In the genomic region with DNA sequence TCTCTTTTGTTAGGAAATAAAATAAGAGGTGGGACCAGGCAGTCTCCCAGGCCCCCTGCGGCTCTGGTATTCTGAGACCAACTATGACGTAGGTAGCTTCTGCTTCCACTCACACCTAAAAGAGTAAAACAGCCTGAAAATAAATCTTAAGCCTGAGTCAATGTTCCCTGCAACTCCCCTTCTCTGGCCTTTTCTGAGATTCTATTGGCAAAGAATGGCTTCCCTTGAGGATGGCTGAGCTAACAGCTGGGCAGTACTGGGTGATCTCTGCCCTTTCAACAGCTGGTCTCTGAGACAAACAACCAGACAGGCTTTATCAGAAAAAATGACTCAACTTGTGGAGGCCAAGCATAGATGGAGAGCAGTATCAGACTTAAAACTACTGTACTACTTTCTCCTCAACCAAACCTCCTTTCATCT, we compare ENCODE assay signal across 10 cellular contexts. TPM values are rescaled to one million over a fixed set of nuclear protein-coding genes. Genes with fewer than 3 reads are reported as not detected.
DNase-seq lines count a peak whose midpoint lies in the region; ATAC-seq, FAIRE-seq and TF ChIP-seq lines count a peak whose summit lies in the region.
"Had no signal": no experiment of that assay in that cellular context is flagged by ENCODE, and none has a peak within 500 bp of the region (broad histone marks: within the 10 kb centered on the region; RNA-seq: fewer than 3 reads in every experiment).

No MANE protein-coding gene starts in this region.

- no peaks in the 10 kb centered on the region for H3K27me3 Mint-ChIP-seq in H9 (ENCODE audit: low read depth)
- H3K27me3 Mint-ChIP-seq: activated naive CD4-positive, alpha-beta T cell treated with anti-CD3 and anti-CD28 coated beads, Interleukin-2, amount 50 U/mL, for 24 hours had no signal

- H3K27me3 ChIP-seq in H9 (ENCODE audit: insufficient read depth, low read length) (no peaks in the 10 kb centered on the region), body of pancreas (no peaks in the 10 kb centered on the region), small intestine (ENCODE audit: control insufficient read depth in 2 of 2, insufficient read depth in 2 of 2, low read length in 2 of 2) (no peaks in the 10 kb centered on the region)

- no peak overlapping the region for H2BK20ac ChIP-seq in H9 (ENCODE audit: low read depth, low read length, poor library complexity, severe bottlenecking)

- H3K4me1 Mint-ChIP-seq in H9: peaks cover 37 to 46% of the 10 kb centered on the region in 2 experiments
- H3K4me1 Mint-ChIP-seq: activated naive CD4-positive, alpha-beta T cell treated with anti-CD3 and anti-CD28 coated beads, Interleukin-2, amount 50 U/mL, for 24 hours had no signal

- no peak overlapping the region for H3K4ac ChIP-seq in H9 (ENCODE audit: low read depth, low read length)

- no peak overlapping the region for H3K18ac ChIP-seq in H9 (ENCODE audit: insufficient read length, low read depth, low read length)

- no peak for TF ChIP-seq POLR2A in body of pancreas (IDR thresholded peaks at IDR 0.05)

- H3T11ph ChIP-seq in H9 (ENCODE audit: low read length): no peak overlapping the region

- no peak overlapping the region for H2BK120ac ChIP-seq in H9 (ENCODE audit: low read depth, low read length, poor library complexity, severe bottlenecking)

- no peak overlapping the region for H2BK5ac ChIP-seq in H9 (ENCODE audit: insufficient read length, low read length)

- H2BK15ac ChIP-seq in H9 (ENCODE audit: low read depth, low read length): no peak overlapping the region

- no peaks in the 10 kb centered on the region for H3K23me2 ChIP-seq in H9 (ENCODE audit: insufficient read length, low read depth, low read length, poor library complexity, severe bottlenecking)

- H3K9me3 ChIP-seq in H9 (ENCODE audit: control insufficient read depth, low read depth, low read length) (no peaks in the 10 kb centered on the region), body of pancreas (no peaks in the 10 kb centered on the region), kidney (ENCODE audit: control insufficient read depth in 1 of 2, low read length in 2 of 2) (no peaks in the 10 kb centered on the region), small intestine (ENCODE audit: control insufficient read depth, low read depth) (no peaks in the 10 kb centered on the region)

- WGBS in H9 (ENCODE audit: extremely low coverage, insufficient read length, low lambda C conversion rate): no CpG with 5 or more reads among the region's 2 CpGs
- WGBS in body of pancreas, 2 donors: 55 to 70% methylated on average over 2 of the region's 2 CpGs
- 84 to 94% (median 90%) methylated on average over 2 of the region's 2 CpGs for WGBS in small intestine, 3 donors

- H3K14ac ChIP-seq in H9 (ENCODE audit: insufficient read depth, low read length): no peak overlapping the region

- intact Hi-C loops in body of pancreas (cut with DNase I): no loop called here
- intact Hi-C loops in kidney (cut with DNase I): no loop called here

- H3K79me1 ChIP-seq in H9 (ENCODE audit: insufficient read depth, low read depth, low read length, poor library complexity, severe bottlenecking): peaks cover 4% of the 10 kb centered on the region

- H3K4me3 ChIP-seq in body of pancreas (no peak overlapping the region), kidney (ENCODE audit: low read length in 2 of 2) (no peak overlapping the region), small intestine (ENCODE audit: low read depth in 1 of 2, low read length in 2 of 2) (no peak overlapping the region)

- H3K9me3 Mint-ChIP-seq in H9: no peaks in the 10 kb centered on the region
- H3K9me3 Mint-ChIP-seq: activated naive CD4-positive, alpha-beta T cell treated with anti-CD3 and anti-CD28 coated beads, Interleukin-2, amount 50 U/mL, for 24 hours had no signal

- H3K9ac ChIP-seq in H9 (ENCODE audit: extremely low read depth, insufficient read length, low read length): peak overlapping the region; percentile 15
- H3K9ac ChIP-seq in kidney (ENCODE audit: low read length in 2 of 2): no peak overlapping the region

- no peak overlapping the region for H3K23ac ChIP-seq in H9 (ENCODE audit: insufficient read length, low read depth, low read length)

- no peak overlapping the region for H2AFZ ChIP-seq in H9 (ENCODE audit: low read length)

- H3K36me3 ChIP-seq in body of pancreas (replicated peaks in 1 of 2; ENCODE audit: insufficient read depth in 1 of 2, low read depth in 2 of 2) (no peaks in the 10 kb centered on the region), kidney (ENCODE audit: control insufficient read depth in 1 of 2, insufficient read depth in 2 of 2, low read length in 2 of 2) (no peaks in the 10 kb centered on the region), small intestine (ENCODE audit: control insufficient read depth in 2 of 2, insufficient read depth in 2 of 2, low read length in 2 of 2) (peaks cover 0 to 2% of the 10 kb centered on the region in 2 donors)

- peak overlapping the region in 2 of 3 experiments; percentile 36 to 69; a peak in 4 of 7 replicates for H3K27ac Mint-ChIP-seq in H9
- H3K27ac Mint-ChIP-seq: activated naive CD4-positive, alpha-beta T cell treated with anti-CD3 and anti-CD28 coated beads, Interleukin-2, amount 50 U/mL, for 24 hours had no signal

- TF ChIP-seq CTCF in H9 (conservative IDR thresholded peaks at IDR 0.05): no peak
- TF ChIP-seq CTCF in body of pancreas (IDR thresholded peaks at IDR 0.05): no peak
- TF ChIP-seq CTCF in kidney (IDR thresholded peaks at IDR 0.05; ENCODE audit: borderline replicate concordance, extremely low read depth, insufficient read depth): no peak

- peaks cover 2% of the 10 kb centered on the region for H4K20me1 ChIP-seq in H9 (ENCODE audit: control insufficient read depth, insufficient read depth, insufficient read length)

- H3K56ac ChIP-seq in H9 (ENCODE audit: insufficient read length, low read depth, low read length): no peak overlapping the region

- H4K91ac ChIP-seq in H9 (ENCODE audit: insufficient read length, low read depth, low read length): no peak overlapping the region

- FAIRE-seq in kidney (lab: Jason Lieb, UNC) (no peak), small intestine (lab: Jason Lieb, UNC) (no peak)
- FAIRE-seq: TTC549 had no signal

- no peak overlapping the region for H3K4me3 Mint-ChIP-seq in H9
- H3K4me3 Mint-ChIP-seq: activated naive CD4-positive, alpha-beta T cell treated with anti-CD3 and anti-CD28 coated beads, Interleukin-2, amount 50 U/mL, for 24 hours had no signal

- H3K36me3 Mint-ChIP-seq in H9 (ENCODE audit: insufficient read depth in 1 of 3, low read depth in 3 of 3): peaks cover 0 to 13% (median 5%) of the 10 kb centered on the region in 3 experiments; a peak in 3 of 7 replicates

- ATAC-seq in body of pancreas (peak; percentile 59), HG03354 (IDR thresholded peaks at IDR 0.05; ENCODE audit: poor library complexity, severe bottlenecking, unreplicated experiment) (no peak), GM21423 (IDR thresholded peaks at IDR 0.05; ENCODE audit: unreplicated experiment) (no peak)

- H2BK12ac ChIP-seq in H9 (ENCODE audit: insufficient read length, low read depth, low read length): no peak overlapping the region

- H3K79me2 ChIP-seq in H9 (ENCODE audit: insufficient read depth, low read length): peaks cover 2% of the 10 kb centered on the region; the same call in 1 of the 2 replicates

- DNase-seq in H9 (no peak), body of pancreas (peak in 2 of 4 donors; percentile 31 to 49), kidney (peak; percentile 47), small intestine (peak; percentile 67), cerebellum (ENCODE audit: low spot score) (no peak)
- no peak for DNase-seq in activated T-cell treated with anti-CD3 and anti-CD28 coated beads, Interleukin-2, amount 50 U/mL, for 1 hour

- no peak overlapping the region for H4K8ac ChIP-seq in H9 (replicated peaks; ENCODE audit: insufficient read length, low read depth, low read length)

- H3K27ac ChIP-seq in H9 (ENCODE audit: insufficient read length, low read depth, low read length): no peak overlapping the region
- peak overlapping the region; percentile 11 to 60 (median 36) for H3K27ac ChIP-seq in body of pancreas
- H3K27ac ChIP-seq in kidney (ENCODE audit: low read depth in 2 of 2, low read length in 2 of 2): peak overlapping the region; percentile 11 to 26
- H3K27ac ChIP-seq in small intestine (ENCODE audit: low read depth in 1 of 2, low read length in 1 of 2): peak overlapping the region; percentile 57 to 71

- no peak overlapping the region for H3K4me2 ChIP-seq in H9 (ENCODE audit: insufficient read depth, insufficient read length, low read length)

- H2AK5ac ChIP-seq in H9 (ENCODE audit: insufficient read length, low read length): no peak overlapping the region

- H3K4me1 ChIP-seq in H9 (ENCODE audit: insufficient read depth, low read length) (peaks cover 2% of the 10 kb centered on the region; the same call in 1 of the 2 replicates), body of pancreas (peaks cover 56% of the 10 kb centered on the region), kidney (ENCODE audit: control insufficient read depth in 1 of 2, insufficient read depth in 1 of 2, low read depth in 1 of 2, low read length in 2 of 2) (peaks cover 9 to 21% of the 10 kb centered on the region in 2 donors), small intestine (ENCODE audit: control insufficient read depth in 2 of 2, insufficient read depth in 1 of 2, low read depth in 1 of 2, low read length in 1 of 2) (peaks cover 16 to 35% of the 10 kb centered on the region in 2 donors)

- H4K5ac ChIP-seq in H9 (ENCODE audit: insufficient read length, low read depth, low read length): no peak overlapping the region

RNA-seq across cellular contexts. Expression of gene CREB3L2, which starts 58.7 kb away (rescaled TPM):
- 58.1 and 60.7 TPM in 2 replicates for total RNA-seq in H9 (2021)
- 10 to 100 TPM; 21.3 to 28.0 TPM for total RNA-seq in body of pancreas
- total RNA-seq in kidney: 114 TPM
- polyA plus RNA-seq in kidney (ENCODE audit: insufficient read depth, low read depth, low replicate concordance): 18.5 TPM
- 10 to 100 TPM in 2 of 3 donors, 1 to 10 TPM in 1; 8.9 to 11.7 (median 11.0) TPM for polyA plus RNA-seq in small intestine
- total RNA-seq in cerebellum: 6.6 TPM

Comparison
In these comparisons a context has a peak if more than half of its experiments do, and no peak if none do; other contexts are left out.
1. DNase-seq: peak in kidney (single experiment) and small intestine (single experiment); none in H9 (single experiment), cerebellum (single experiment) and activated T-cell treated with anti-CD3 and anti-CD28 coated beads, Interleukin-2, amount 50 U/mL, for 1 hour (single experiment).